In the genomic region with DNA sequence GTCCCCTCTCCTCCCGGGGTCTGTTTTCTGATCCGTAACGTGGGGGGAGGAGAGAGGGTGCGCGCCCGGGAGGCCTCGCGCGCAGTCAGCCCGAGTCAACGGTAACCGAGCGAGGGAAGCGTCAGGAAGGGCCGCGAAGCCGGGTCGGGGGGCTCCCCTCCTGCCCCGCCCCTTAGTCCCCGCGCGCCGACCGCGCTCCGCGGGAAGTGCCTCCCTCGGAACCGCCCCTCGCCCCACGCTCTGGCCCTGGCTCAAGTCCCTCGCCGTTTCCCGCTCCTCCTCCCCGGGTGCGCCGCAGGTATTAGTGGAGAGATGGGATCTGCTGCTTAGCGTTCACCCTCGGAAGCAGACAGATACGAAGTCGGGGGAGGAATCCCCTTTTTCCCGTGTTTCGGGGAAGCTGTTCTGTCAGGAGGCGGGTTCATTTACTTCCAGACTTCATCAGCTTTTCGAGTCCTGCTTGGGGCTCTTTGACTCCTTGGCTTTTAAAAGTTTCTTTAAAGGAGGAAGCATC, we compare ENCODE assay signal across 9 cellular contexts. TPM values are rescaled to one million over a fixed set of nuclear protein-coding genes. Genes with fewer than 3 reads are reported as not detected.
DNase-seq lines count a peak whose midpoint lies in the region; ATAC-seq, FAIRE-seq and TF ChIP-seq lines count a peak whose summit lies in the region.
"Had no signal": no experiment of that assay in that cellular context is flagged by ENCODE, and none has a peak within 500 bp of the region (broad histone marks: within the 10 kb centered on the region; RNA-seq: fewer than 3 reads in every experiment).

No MANE protein-coding gene starts in this region.

- POLR2A ChIA-PET in activated CD8-positive, alpha-beta T cell treated with anti-CD3 and anti-CD28 coated beads, Interleukin-2, amount 10 ng/mL, durations not matched to agents 7 days and 5 days (lab: Charles Lee): interaction anchor here (0.6 to 1.8 kb wide), 10 partner anchors 8 to 125 kb away, joined by 3 to 6 read pairs (median 4); a partner anchor contains a TSS

- H3K9me3 ChIP-seq in ES-I3 (ENCODE audit: control insufficient read depth, insufficient read depth, low read length) (no peaks in the 10 kb centered on the region), thoracic aorta (no peaks in the 10 kb centered on the region)

- H3K27ac ChIP-seq in thoracic aorta: peak overlapping the region; percentile 94 to 96

- peaks cover 45% of the 10 kb centered on the region for H3K4me1 Mint-ChIP-seq in activated CD8-positive, alpha-beta T cell treated with anti-CD3 and anti-CD28 coated beads, Interleukin-2, amount 10 ng/mL, durations not matched to agents 7 days and 5 days (ENCODE audit: low read depth)
- H3K4me1 Mint-ChIP-seq in naive B cell: peaks cover 41 to 52% (median 48%) of the 10 kb centered on the region in 3 donors

- peak; percentile 26 for DNase-seq in H54 (ENCODE audit: insufficient read length, low spot score)
- DNase-seq in NCI-H1092 (lab: John Stamatoyannopoulos, UW): peak; percentile 16
- DNase-seq in activated CD8-positive, alpha-beta T cell treated with anti-CD3 and anti-CD28 coated beads, Interleukin-2, amount 10 ng/mL, durations not matched to agents 7 days and 5 days: peak; percentile 55
- DNase-seq in epithelial cell of proximal tubule (ENCODE audit: low read depth): no peak
- DNase-seq in naive B cell: peak; percentile 44
- DNase-seq in thoracic aorta (ENCODE audit: low spot score): no peak
- no peak for DNase-seq in RCC 7860 (ENCODE audit: low spot score)

- no peaks in the 10 kb centered on the region for H3K27me3 ChIP-seq in thoracic aorta (replicated peaks; ENCODE audit: insufficient read depth)

- H3K9me3 Mint-ChIP-seq in activated CD8-positive, alpha-beta T cell treated with anti-CD3 and anti-CD28 coated beads, Interleukin-2, amount 10 ng/mL, durations not matched to agents 7 days and 5 days (ENCODE audit: insufficient read depth): no peaks in the 10 kb centered on the region
- no peaks in the 10 kb centered on the region for H3K9me3 Mint-ChIP-seq in naive B cell

- CTCF ChIA-PET in activated CD8-positive, alpha-beta T cell treated with anti-CD3 and anti-CD28 coated beads, Interleukin-2, amount 10 ng/mL, durations not matched to agents 7 days and 5 days (lab: Charles Lee): interaction anchor here (0.8 to 1.8 kb wide), 5 partner anchors 12 to 136 kb away, joined by 3 to 6 read pairs (median 6); no protein-coding TSS in a partner anchor

- TF ChIP-seq POLR2A in H54 (IDR thresholded peaks at IDR 0.05; ENCODE audit: low read depth, low read length): no peak

- H3K36me3 Mint-ChIP-seq in activated CD8-positive, alpha-beta T cell treated with anti-CD3 and anti-CD28 coated beads, Interleukin-2, amount 10 ng/mL, durations not matched to agents 7 days and 5 days (ENCODE audit: low read depth): peaks cover 33% of the 10 kb centered on the region
- H3K36me3 Mint-ChIP-seq in naive B cell: peaks cover 0 to 13% of the 10 kb centered on the region in 2 donors

- H3K9ac ChIP-seq in ES-I3 (ENCODE audit: low read depth, low read length): peak overlapping the region; percentile 98

- peak; percentile 27 for ATAC-seq in activated CD8-positive, alpha-beta T cell treated with anti-CD3 and anti-CD28 coated beads, Interleukin-2, amount 10 ng/mL, durations not matched to agents 7 days and 5 days
- ATAC-seq in naive B cell (ENCODE audit: low read depth in 2 of 2) (peak; percentile 4 to 16), thoracic aorta (ENCODE audit: insufficient number of reproducible peaks, low FRiP score, low read depth) (no peak)

- no peak for FAIRE-seq in H54 (lab: Jason Lieb, UNC)
- no peak for FAIRE-seq in RCC 7860 (lab: Jason Lieb, UNC)
- FAIRE-seq: colon had no signal

- H3K27ac Mint-ChIP-seq in activated CD8-positive, alpha-beta T cell treated with anti-CD3 and anti-CD28 coated beads, Interleukin-2, amount 10 ng/mL, durations not matched to agents 7 days and 5 days: peak overlapping the region; percentile 88
- H3K27ac Mint-ChIP-seq in naive B cell: peak overlapping the region; percentile 74 to 97 (median 94)

- H3K4me3 ChIP-seq in epithelial cell of proximal tubule (ENCODE audit: low read depth, low read length): peak overlapping the region; percentile 93
- peak overlapping the region; percentile 89 for H3K4me3 ChIP-seq in thoracic aorta

- TF ChIP-seq CTCF in epithelial cell of proximal tubule (conservative IDR thresholded peaks at IDR 0.05; ENCODE audit: low read depth, low read length) (no peak), thoracic aorta (IDR thresholded peaks at IDR 0.05) (no peak)

- peaks cover 5% of the 10 kb centered on the region; the same call in 1 of the 2 replicates for H3K36me3 ChIP-seq in ES-I3 (ENCODE audit: insufficient read depth, low read length)
- no peaks in the 10 kb centered on the region for H3K36me3 ChIP-seq in thoracic aorta

- H3K4me3 Mint-ChIP-seq in activated CD8-positive, alpha-beta T cell treated with anti-CD3 and anti-CD28 coated beads, Interleukin-2, amount 10 ng/mL, durations not matched to agents 7 days and 5 days: peak overlapping the region; percentile 94
- peak overlapping the region; percentile 91 to 99 (median 95) for H3K4me3 Mint-ChIP-seq in naive B cell

- H3K4me1 ChIP-seq in ES-I3 (ENCODE audit: insufficient read depth, low read length) (peaks cover 29% of the 10 kb centered on the region), thoracic aorta (ENCODE audit: control insufficient read depth in 1 of 2, low read depth in 2 of 2) (peaks cover 24 to 42% of the 10 kb centered on the region in 2 donors)

- H3K27me3 Mint-ChIP-seq in activated CD8-positive, alpha-beta T cell treated with anti-CD3 and anti-CD28 coated beads, Interleukin-2, amount 10 ng/mL, durations not matched to agents 7 days and 5 days (ENCODE audit: low read depth): no peaks in the 10 kb centered on the region
- H3K27me3 Mint-ChIP-seq in naive B cell: no peaks in the 10 kb centered on the region

RNA-seq across cellular contexts. Expression of a gene that starts 0.8 kb away (rescaled TPM):
- 100 to 1,000 TPM; 283 to 291 TPM for total RNA-seq in activated CD8-positive, alpha-beta T cell treated with anti-CD3 and anti-CD28 coated beads, Interleukin-2, amount 10 ng/mL, durations not matched to agents 7 days and 5 days
- total RNA-seq in epithelial cell of proximal tubule (134 and 169 TPM in 2 replicates), thoracic aorta (100 to 1,000 TPM; 117 to 155 TPM)
- polyA plus RNA-seq in naive B cell (ENCODE audit: low read depth in 6 of 6): 100 to 1,000 TPM; 185 to 283 (median 210) TPM

RNA-seq across cellular contexts. Expression of a gene that starts 32.4 kb away (rescaled TPM):
- total RNA-seq in activated CD8-positive, alpha-beta T cell treated with anti-CD3 and anti-CD28 coated beads, Interleukin-2, amount 10 ng/mL, durations not matched to agents 7 days and 5 days: 10 to 100 TPM; 26.8 to 28.1 TPM
- total RNA-seq in epithelial cell of proximal tubule (48.8 and 58.9 TPM in 2 replicates), thoracic aorta (100 to 1,000 TPM; 165 to 294 TPM)
- polyA plus RNA-seq in naive B cell (ENCODE audit: low read depth in 6 of 6): 10 to 100 TPM; 19.9 to 40.4 (median 31.3) TPM

RNA-seq across cellular contexts. Expression of a gene that starts 55.4 kb away (rescaled TPM):
- 10 to 100 TPM; 92.4 to 92.7 TPM for total RNA-seq in activated CD8-positive, alpha-beta T cell treated with anti-CD3 and anti-CD28 coated beads, Interleukin-2, amount 10 ng/mL, durations not matched to agents 7 days and 5 days
- total RNA-seq in epithelial cell of proximal tubule (16.6 and 23.3 TPM in 2 replicates), thoracic aorta (10 to 100 TPM; 53.4 to 69.3 TPM)
- polyA plus RNA-seq in naive B cell (ENCODE audit: low read depth in 6 of 6): 10 to 100 TPM; 47.9 to 81.2 (median 58.2) TPM

RNA-seq across cellular contexts. Expression of a gene that starts 56.9 kb away (rescaled TPM):
- 1 to 10 TPM; 2.3 to 2.7 TPM for total RNA-seq in activated CD8-positive, alpha-beta T cell treated with anti-CD3 and anti-CD28 coated beads, Interleukin-2, amount 10 ng/mL, durations not matched to agents 7 days and 5 days
- total RNA-seq in epithelial cell of proximal tubule: not detected in 2 replicates
- polyA plus RNA-seq in naive B cell (ENCODE audit: low read depth in 6 of 6): under 1 TPM in 2 of 6 donors, not detected in 4; 0.26 to 0.27 TPM
- 1 to 10 TPM in 1 of 2 donors, under 1 TPM in 1; 0.28 to 1.2 TPM for total RNA-seq in thoracic aorta

Comparison
In these comparisons a context has a peak if more than half of its experiments do, and no peak if none do; other contexts are left out.
1. DNase-seq: peak in H54 (single experiment), NCI-H1092 (single experiment), activated CD8-positive, alpha-beta T cell treated with anti-CD3 and anti-CD28 coated beads, Interleukin-2, amount 10 ng/mL, durations not matched to agents 7 days and 5 days (single experiment) and naive B cell (single experiment); none in epithelial cell of proximal tubule (single experiment), thoracic aorta (single experiment) and RCC 7860 (single experiment).